Comparison of ENCODE assay signal across 17 cellular contexts in genomic region chr5:1184163-1184470, GRCh38. TPM values are rescaled to one million over a fixed set of nuclear protein-coding genes. Genes with fewer than 3 reads are reported as not detected.
DNase-seq lines count a peak whose midpoint lies in the region; ATAC-seq and TF ChIP-seq lines count a peak whose summit lies in the region.
"Had no signal": no experiment of that assay in that cellular context is flagged by ENCODE, and none has a peak within 500 bp of the region (broad histone marks: within the 10 kb centered on the region; RNA-seq: fewer than 3 reads in every experiment).

No MANE protein-coding gene starts in this region.

- H3K4me3 ChIP-seq in cardiac muscle cell: no peak overlapping the region
- H3K4me3 ChIP-seq in heart right ventricle: no peak overlapping the region
- H3K4me3 ChIP-seq in hepatocyte: no peak overlapping the region
- no peak overlapping the region for H3K4me3 ChIP-seq in testis
- H3K4me3 ChIP-seq: BLaER1 treated with 17β-estradiol and CSF1 and Interleukin-3, amounts not matched to agents 10 nM and 100 nM had no signal

- H3K27ac ChIP-seq in cardiac muscle cell (peak overlapping the region; percentile 94), heart right ventricle (no peak overlapping the region), hepatocyte (peak overlapping the region; percentile 96), testis (peak overlapping the region; percentile 19 to 59)
- H3K27ac ChIP-seq: BLaER1 treated with 17β-estradiol and CSF1 and Interleukin-3, amounts not matched to agents 10 nM and 100 nM had no signal

- no peaks in the 10 kb centered on the region for H3K9me3 ChIP-seq in cardiac muscle cell (ENCODE audit: low read depth)
- H3K9me3 ChIP-seq in heart right ventricle: no peaks in the 10 kb centered on the region
- no peaks in the 10 kb centered on the region for H3K9me3 ChIP-seq in hepatocyte (ENCODE audit: low read depth)
- no peaks in the 10 kb centered on the region for H3K9me3 ChIP-seq in testis
- H3K9me3 ChIP-seq: BLaER1 treated with 17β-estradiol and CSF1 and Interleukin-3, amounts not matched to agents 10 nM and 100 nM had no signal

- no peaks in the 10 kb centered on the region for H3K9me2 ChIP-seq in hepatocyte (replicated peaks; ENCODE audit: insufficient read depth)

- intact Hi-C loops in heart right ventricle (cut with DNase I) (no loop called here), testis (cut with DNase I; ENCODE audit: low total_unique reads) (no loop called here)

- H3K27me3 ChIP-seq in cardiac muscle cell (no peaks in the 10 kb centered on the region), heart right ventricle (peaks cover 0 to 34% (median 19%) of the 10 kb centered on the region in 7 donors), hepatocyte (no peaks in the 10 kb centered on the region), testis (no peaks in the 10 kb centered on the region)

- H4K20me1 ChIP-seq in hepatocyte (ENCODE audit: insufficient read depth, poor library complexity, severe bottlenecking): no peaks in the 10 kb centered on the region

- 95 to 97% methylated on average over 8 of the region's 8 CpGs for WGBS in heart right ventricle, 2 donors
- WGBS in hepatocyte (ENCODE audit: low lambda C conversion rate, missing lambda C conversion rate): 91% methylated on average over 5 of the region's 8 CpGs
- WGBS in testis, 2 donors: 83 to 85% methylated on average over 4 to 8 of the region's 8 CpGs

- no peak for TF ChIP-seq POLR2A in testis (IDR thresholded peaks at IDR 0.05)

- DNase-seq in cardiac muscle cell (ENCODE audit: low read depth in 1 of 2, low spot score in 1 of 2) (no peak), heart right ventricle (no peak), RPMI8226 (peak; percentile 72), hepatocyte (ENCODE audit: low spot score) (no peak), testis (peak; percentile 11)
- no peak for DNase-seq in activated CD4-positive, alpha-beta T cell treated with anti-CD3 and anti-CD28 coated beads, Interleukin-2, amount 50 U/mL, for 48 hours
- DNase-seq in stimulated activated naive CD4-positive, alpha-beta T cell (lab: John Stamatoyannopoulos, UW): no peak
- DNase-seq: 8988T; Calu3; CD8-positive, alpha-beta T cell; DMS79 treated with DMSO at 0.1 percent for 48 hours; GF-D8; GOT3; H7 had no signal

- H3K4me1 ChIP-seq in cardiac muscle cell (ENCODE audit: low read depth): peaks cover 49% of the 10 kb centered on the region
- peaks cover 0 to 23% (median 4%) of the 10 kb centered on the region in 9 donors for H3K4me1 ChIP-seq in heart right ventricle
- H3K4me1 ChIP-seq in hepatocyte (ENCODE audit: insufficient read depth): peaks cover 50% of the 10 kb centered on the region
- H3K4me1 ChIP-seq in testis: peaks cover 47% of the 10 kb centered on the region

- ATAC-seq in heart right ventricle: no peak
- ATAC-seq: CD8-positive, alpha-beta T cell had no signal

- no peak for TF ChIP-seq CTCF in cardiac muscle cell (IDR thresholded peaks at IDR 0.05; ENCODE audit: low read depth, low read length)
- no peak for TF ChIP-seq CTCF in heart right ventricle (IDR thresholded peaks at IDR 0.05)
- TF ChIP-seq CTCF in hepatocyte (IDR thresholded peaks at IDR 0.05; ENCODE audit: poor library complexity): no peak
- no peak for TF ChIP-seq CTCF in testis (IDR thresholded peaks at IDR 0.05)

- no peaks in the 10 kb centered on the region for H3K79me2 ChIP-seq in hepatocyte

- H3K4me2 ChIP-seq in hepatocyte: no peak overlapping the region

- H3K36me3 ChIP-seq in cardiac muscle cell (no peaks in the 10 kb centered on the region), heart right ventricle (no peaks in the 10 kb centered on the region), hepatocyte (replicated peaks; ENCODE audit: insufficient read depth, low read depth) (no peaks in the 10 kb centered on the region), testis (ENCODE audit: low read depth, missing control alignments) (no peaks in the 10 kb centered on the region)
- H3K36me3 ChIP-seq: BLaER1 treated with 17β-estradiol and CSF1 and Interleukin-3, amounts not matched to agents 10 nM and 100 nM had no signal

- no peak overlapping the region for H2AFZ ChIP-seq in hepatocyte

RNA-seq across cellular contexts. Expression of gene SLC6A19, which starts 17.3 kb away (rescaled TPM):
- total RNA-seq in cardiac muscle cell (0.09 and 0.49 TPM in 2 replicates), heart right ventricle (under 1 TPM in 1 of 10 donors, not detected in 9; 0.11 TPM), hepatocyte (5.2 and 6.7 TPM in 2 replicates), testis (under 1 TPM; 0.16 to 0.68 TPM)
- polyA plus RNA-seq in cardiac muscle cell (0.05 and 0.32 TPM in 2 replicates), heart right ventricle (not detected), hepatocyte (4.8 and 5.8 TPM in 2 replicates), testis (ENCODE audit: insufficient read depth, low read depth, low replicate concordance) (0.28 TPM)
- total RNA-seq: A673; Calu3; CD8-positive, alpha-beta T cell had no signal
- polyA plus RNA-seq: AG04450 had no signal

RNA-seq across cellular contexts. Expression of gene SLC6A18, which starts 41.1 kb away (rescaled TPM):
- total RNA-seq in cardiac muscle cell (not detected in 2 replicates), heart right ventricle (not detected), hepatocyte (not detected in 2 replicates), testis (under 1 TPM in 1 of 2 donors, not detected in 1; 0.24 TPM)
- polyA plus RNA-seq in cardiac muscle cell (not detected in 2 replicates), heart right ventricle (not detected), hepatocyte (0.35 TPM in 1 of 2 replicates, not detected in the other), testis (ENCODE audit: insufficient read depth, low read depth, low replicate concordance) (not detected)
- total RNA-seq: A673; Calu3; CD8-positive, alpha-beta T cell; H7 had no signal
- polyA plus RNA-seq: AG04450 had no signal

Comparison
In these comparisons a context has a peak if more than half of its experiments do, and no peak if none do; other contexts are left out.
1. H3K27ac ChIP-seq: peak in cardiac muscle cell (single experiment), hepatocyte (single experiment) and testis (2 of 2); none in heart right ventricle (0 of 10).
2. DNase-seq: peak in RPMI8226 (single experiment) and testis (single experiment); none in cardiac muscle cell (0 of 2), heart right ventricle (0 of 2), hepatocyte (single experiment), activated CD4-positive, alpha-beta T cell treated with anti-CD3 and anti-CD28 coated beads, Interleukin-2, amount 50 U/mL, for 48 hours (0 of 2) and stimulated activated naive CD4-positive, alpha-beta T cell (0 of 6).